In genomic region chr11:61952882-61953281, GRCh38 we compare ENCODE assay signal across 23 cellular contexts. TPM values are rescaled to one million over a fixed set of nuclear protein-coding genes. Genes with fewer than 3 reads are reported as not detected.
"Had no signal": no experiment of that assay in that cellular context is flagged by ENCODE, and none has a peak within 500 bp of the region (broad histone marks: within the 10 kb centered on the region; RNA-seq: fewer than 3 reads in every experiment).

No MANE protein-coding gene starts in this region.

- H3K4me3 ChIP-seq: coronary artery, esophagus squamous epithelium, gastrocnemius medialis, heart right ventricle, left lung, lower lobe of right lung, mucosa of descending colon had no signal

- H3K27me3 ChIP-seq: heart right ventricle had no signal

- H3K27ac ChIP-seq: coronary artery, epithelial cell of prostate, esophagus squamous epithelium, gastrocnemius medialis, heart right ventricle, left lung, lower lobe of right lung had no signal

- H3K36me3 Mint-ChIP-seq: mesothelial cell of epicardium, naive B cell had no signal

- H3K9me3 Mint-ChIP-seq: effector memory CD8-positive, alpha-beta T cell; endodermal cell; mesothelial cell of epicardium; naive B cell had no signal

- H3K4me1 Mint-ChIP-seq: endodermal cell had no signal

- H3K27ac Mint-ChIP-seq: effector memory CD8-positive, alpha-beta T cell; endodermal cell; mesothelial cell of epicardium; naive B cell had no signal

- H3K4me3 Mint-ChIP-seq: effector memory CD8-positive, alpha-beta T cell; endodermal cell; mesothelial cell of epicardium; naive B cell had no signal

- ATAC-seq: effector memory CD8-positive, alpha-beta T cell; esophagus mucosa; gastrocnemius medialis; heart right ventricle; left cardiac atrium; left lung; left ventricle myocardium superior; lower lobe of right lung; mucosa of descending colon had no signal

- DNase-seq: dermis blood vessel endothelial cell; effector CD8-positive, alpha-beta T cell; effector memory CD8-positive, alpha-beta T cell; endodermal cell; esophagus squamous epithelium; foreskin fibroblast; foreskin melanocyte; gastrocnemius medialis; glutamatergic neuron; heart right ventricle; hippocampal formation; left cardiac atrium; left ventricle myocardium superior; lower lobe of right lung; mesenchymal stem cell; mucosa of descending colon; naive B cell had no signal

RNA-seq across cellular contexts. Expression of gene BEST1, which starts 2.7 kb away (rescaled TPM):
- total RNA-seq: dermis blood vessel endothelial cell, glomerular endothelial cell had no signal
